In genomic region chr9:2241875-2242741, GRCh38 we compare ENCODE assay signal across 8 cellular contexts.
DNase-seq lines count a peak whose midpoint lies in the region; ATAC-seq and TF ChIP-seq lines count a peak whose summit lies in the region.

No MANE protein-coding gene starts in this region.

- H3K4me1 ChIP-seq in BE2C (no peaks in the 10 kb centered on the region), lung (ENCODE audit: control insufficient read depth in 2 of 2, insufficient read depth in 2 of 2, low read length in 2 of 2) (peaks cover 0 to 10% of the 10 kb centered on the region in 2 donors)
- peaks cover 4% of the 10 kb centered on the region for H3K4me1 ChIP-seq in effector memory CD4-positive, alpha-beta T cell (ENCODE audit: control insufficient read depth, insufficient read depth, low read length, poor library complexity, severe bottlenecking)

- no peak overlapping the region for H3K27ac ChIP-seq in effector memory CD4-positive, alpha-beta T cell (ENCODE audit: insufficient read depth, low read length, poor library complexity, severe bottlenecking)
- peak overlapping the region; percentile 40 to 62 for H3K27ac ChIP-seq in lung (ENCODE audit: low read depth in 1 of 2, low read length in 1 of 2)

- WGBS in lung, 2 donors, result 0 to 2% methylated on average over 37 to 38 of the region's 38 CpGs

- 0 out of 2 replicates have a peak, but pooled peaks have one; percentile 2 for TF ChIP-seq CTCF in BE2C (IDR thresholded peaks at IDR 0.05; ENCODE audit: low read depth, low read length)
- TF ChIP-seq CTCF in lung (IDR thresholded peaks at IDR 0.05; ENCODE audit: control extremely low read depth, extremely low read depth), result no peak

- peak; percentile 76 for DNase-seq in BE2C
- peak; percentile 60 for DNase-seq in NCI-H460 (ENCODE audit: extremely low read depth, low read depth)
- DNase-seq in activated CD4-positive, alpha-beta T cell treated with anti-CD3 and anti-CD28 coated beads, Interleukin-2, amount 50 U/mL, for 1 hour, result peak; percentile 45
- peak; percentile 5 to 27 (median 20) for DNase-seq in effector memory CD4-positive, alpha-beta T cell
- peak; percentile 84 for DNase-seq in lung (ENCODE audit: low spot score)
- peak; percentile 30 to 71 (median 44) for DNase-seq in stimulated activated CD4-positive, alpha-beta T cell treated with anti-CD3 and anti-CD28 coated beads, TNF-alpha, amount 100 ng/mL, for 24 hours (ENCODE audit: low read depth in 3 of 3)

- H3K9me3 ChIP-seq in BE2C (no peaks in the 10 kb centered on the region), lung (ENCODE audit: control insufficient read depth in 2 of 2, insufficient read depth in 1 of 2, low read length in 1 of 2) (no peaks in the 10 kb centered on the region)
- H3K9me3 ChIP-seq in effector memory CD4-positive, alpha-beta T cell (ENCODE audit: control insufficient read depth, low read length), result no peaks in the 10 kb centered on the region

- ATAC-seq in GM19324 (IDR thresholded peaks at IDR 0.05; ENCODE audit: low FRiP score, unreplicated experiment) (peak; percentile 86), HG03439 (IDR thresholded peaks at IDR 0.05; ENCODE audit: unreplicated experiment) (peak; percentile 93), lung (ENCODE audit: insufficient read depth, low FRiP score) (peak; percentile 98)

- H3K36me3 ChIP-seq in BE2C, result no peaks in the 10 kb centered on the region
- H3K36me3 ChIP-seq in effector memory CD4-positive, alpha-beta T cell (ENCODE audit: control insufficient read depth, insufficient read depth, low read length), result no peaks in the 10 kb centered on the region
- no peaks in the 10 kb centered on the region for H3K36me3 ChIP-seq in lung (ENCODE audit: control insufficient read depth in 2 of 2, insufficient read depth in 2 of 2, low read length in 2 of 2)

- H3K27me3 ChIP-seq in BE2C, result no peaks in the 10 kb centered on the region
- H3K27me3 ChIP-seq in effector memory CD4-positive, alpha-beta T cell (replicated peaks; ENCODE audit: control insufficient read depth, insufficient read depth, low read length, poor library complexity, severe bottlenecking), result no peaks in the 10 kb centered on the region
- H3K27me3 ChIP-seq in lung (ENCODE audit: control insufficient read depth, insufficient read depth), result no peaks in the 10 kb centered on the region

- H3K4me3 ChIP-seq in BE2C (ENCODE audit: low read depth, low read length), result peak overlapping the region; percentile 76
- H3K4me3 ChIP-seq in effector memory CD4-positive, alpha-beta T cell (ENCODE audit: insufficient read depth, low read depth, low read length, poor library complexity, severe bottlenecking), result peak overlapping the region; percentile 49
- peak overlapping the region; percentile 37 for H3K4me3 ChIP-seq in lung

Comparison
In these comparisons a context has a peak if more than half of its experiments do, and no peak if none do; other contexts are left out.
1. DNase-seq: peak in every context shown above with its lines; median percentile 84 in lung; 76 in BE2C; 60 in NCI-H460; 45 in activated CD4-positive, alpha-beta T cell treated with anti-CD3 and anti-CD28 coated beads, Interleukin-2, amount 50 U/mL, for 1 hour; 44 in stimulated activated CD4-positive, alpha-beta T cell treated with anti-CD3 and anti-CD28 coated beads, TNF-alpha, amount 100 ng/mL, for 24 hours; 20 in effector memory CD4-positive, alpha-beta T cell.